ENCODE assay signal across 25 cellular contexts in the genomic region with DNA sequence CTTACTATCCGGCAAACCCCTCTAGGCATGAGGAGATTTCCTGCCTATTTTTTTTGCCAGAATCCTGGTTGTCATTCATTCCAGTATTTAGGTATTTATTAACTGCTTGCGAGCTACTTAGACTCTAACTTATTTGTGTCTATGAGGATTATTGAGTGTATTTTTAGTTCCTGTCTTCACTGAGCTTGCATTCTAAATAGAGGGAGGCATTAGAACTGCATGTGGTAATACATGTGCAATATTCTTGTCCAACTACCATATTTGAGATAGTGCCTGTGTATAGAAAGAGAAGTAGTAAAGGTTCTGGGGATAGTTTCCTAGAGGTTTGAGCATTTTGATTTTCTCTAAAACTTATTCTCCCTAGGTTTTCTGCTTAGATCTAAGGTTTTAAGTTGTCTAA.
"Had no signal": no experiment of that assay in that cellular context is flagged by ENCODE, and none has a peak within 500 bp of the region (broad histone marks: within the 10 kb centered on the region; RNA-seq: fewer than 3 reads in every experiment).

No MANE protein-coding gene starts in this region.

- H3K9ac ChIP-seq: SK-N-SH had no signal

- H3K9me3 ChIP-seq: adrenal gland, MG63, SJSA1, SK-N-SH had no signal

- H3K27ac Mint-ChIP-seq: activated CD4-positive, alpha-beta T cell treated with anti-CD3 and anti-CD28 coated beads for 36 hours; activated CD4-positive, alpha-beta T cell treated with anti-CD3 and anti-CD28 coated beads, Interleukin-2, amount 10 ng/mL, durations not matched to agents 7 days and 5 days; activated CD8-positive, alpha-beta T cell treated with anti-CD3 and anti-CD28 coated beads, Interleukin-2, amount 10 ng/mL, durations not matched to agents 7 days and 5 days; activated naive CD4-positive, alpha-beta T cell treated with anti-CD3 and anti-CD28 coated beads for 36 hours; activated naive CD4-positive, alpha-beta T cell treated with anti-CD3 and anti-CD28 coated beads, Interleukin-2, amount 50 U/mL, for 72 hours; activated T-cell treated with anti-CD3 and anti-CD28 coated beads, Interleukin-2, amount 50 U/mL, for 24 hours; T-helper 1 cell treated with Interleukin-12 subunit alpha and Interleukin-12 subunit beta and Interleukin-4 antibody, amounts not matched to agents 30 μg/mL and 1 μg/mL, for 36 hours; T-helper 2 cell treated with Interferon-gamma antibody and Interleukin-4, amounts not matched to agents 5 μg/mL and 100 μg/mL, for 36 hours; WTC11 had no signal

- H3K9me3 Mint-ChIP-seq: activated CD4-positive, alpha-beta T cell treated with anti-CD3 and anti-CD28 coated beads, Interleukin-2, amount 10 ng/mL, durations not matched to agents 7 days and 5 days; activated naive CD4-positive, alpha-beta T cell treated with anti-CD3 and anti-CD28 coated beads for 36 hours; activated naive CD4-positive, alpha-beta T cell treated with anti-CD3 and anti-CD28 coated beads, Interleukin-2, amount 50 U/mL, for 72 hours; activated T-cell treated with anti-CD3 and anti-CD28 coated beads, Interleukin-2, amount 50 U/mL, for 24 hours; T-helper 1 cell treated with Interleukin-12 subunit alpha and Interleukin-12 subunit beta and Interleukin-4 antibody, amounts not matched to agents 30 μg/mL and 1 μg/mL, for 36 hours; T-helper 2 cell treated with Interferon-gamma antibody and Interleukin-4, amounts not matched to agents 5 μg/mL and 100 μg/mL, for 36 hours; WTC11 had no signal

- H3K27ac ChIP-seq: adrenal gland, SJSA1 had no signal

- H3K9me2 ChIP-seq: SK-N-SH had no signal

- H3K4me1 ChIP-seq: adrenal gland had no signal

- DNase-seq: activated CD4-positive, alpha-beta T cell treated with anti-CD3 and anti-CD28 coated beads for 36 hours; activated CD4-positive, alpha-beta T cell treated with anti-CD3 and anti-CD28 coated beads, Interleukin-2, amount 10 ng/mL, durations not matched to agents 7 days and 5 days; activated CD4-positive, alpha-beta T cell treated with anti-CD3 and anti-CD28 coated beads, Interleukin-2, amount 50 U/mL, for 48 hours; activated CD8-positive, alpha-beta T cell treated with anti-CD3 and anti-CD28 coated beads, Interleukin-2, amount 10 ng/mL, durations not matched to agents 7 days and 5 days; activated gamma-delta T cell treated with Interleukin-2 at 50 U/mL for 16 hours; activated naive CD4-positive, alpha-beta T cell treated with anti-CD3 and anti-CD28 coated beads for 36 hours; activated T-cell treated with anti-CD3 and anti-CD28 coated beads, Interleukin-2, amount 50 U/mL, for 24 hours; adrenal gland; Kasumi-1; KBM-7; MG63; MV-4-11; NCI-H1436 treated with DMSO at 0.1 percent for 48 hours; NCI-H1694 treated with DMSO at 0.1 percent for 48 hours; NCI-H2029; NCI-H345; SK-N-SH had no signal

- H3K4me3 Mint-ChIP-seq: activated CD4-positive, alpha-beta T cell treated with anti-CD3 and anti-CD28 coated beads for 36 hours; activated CD4-positive, alpha-beta T cell treated with anti-CD3 and anti-CD28 coated beads, Interleukin-2, amount 10 ng/mL, durations not matched to agents 7 days and 5 days; activated CD8-positive, alpha-beta T cell treated with anti-CD3 and anti-CD28 coated beads, Interleukin-2, amount 10 ng/mL, durations not matched to agents 7 days and 5 days; activated naive CD4-positive, alpha-beta T cell treated with anti-CD3 and anti-CD28 coated beads for 36 hours; activated T-cell treated with anti-CD3 and anti-CD28 coated beads, Interleukin-2, amount 50 U/mL, for 24 hours; T-helper 1 cell treated with Interleukin-12 subunit alpha and Interleukin-12 subunit beta and Interleukin-4 antibody, amounts not matched to agents 30 μg/mL and 1 μg/mL, for 36 hours; T-helper 2 cell treated with Interferon-gamma antibody and Interleukin-4, amounts not matched to agents 5 μg/mL and 100 μg/mL, for 36 hours; WTC11 had no signal

- H3K4me3 ChIP-seq: adrenal gland, MG63, SJSA1 had no signal

- ATAC-seq: activated CD4-positive, alpha-beta T cell treated with anti-CD3 and anti-CD28 coated beads for 36 hours; activated CD4-positive, CD25-positive, alpha-beta regulatory T cell treated with anti-CD3 and anti-CD28 coated beads, Interleukin-2, amount 50 U/mL, for 24 hours; activated CD8-positive, alpha-beta T cell treated with anti-CD3 and anti-CD28 coated beads, Interleukin-2, amount 10 ng/mL, durations not matched to agents 7 days and 5 days; activated naive CD4-positive, alpha-beta T cell treated with anti-CD3 and anti-CD28 coated beads, Interleukin-2, amount 50 U/mL, for 72 hours; Panc1 had no signal

- H3K27me3 Mint-ChIP-seq: brain had no signal

- H3K36me3 ChIP-seq: adrenal gland, MG63, SJSA1 had no signal

- H3K36me3 Mint-ChIP-seq: activated naive CD4-positive, alpha-beta T cell treated with anti-CD3 and anti-CD28 coated beads, Interleukin-2, amount 50 U/mL, for 72 hours; brain; WTC11 had no signal

- H3K27me3 ChIP-seq: adrenal gland, MG63, SJSA1 had no signal

- H3K4me2 ChIP-seq: SK-N-SH had no signal

- H3K4me1 Mint-ChIP-seq: activated CD4-positive, alpha-beta T cell treated with anti-CD3 and anti-CD28 coated beads for 36 hours; activated CD4-positive, alpha-beta T cell treated with anti-CD3 and anti-CD28 coated beads, Interleukin-2, amount 10 ng/mL, durations not matched to agents 7 days and 5 days had no signal
